Comparison of ENCODE assay signal across 26 cellular contexts in genomic region chr19:50232600-50232999, GRCh38. TPM values are rescaled to one million over a fixed set of nuclear protein-coding genes. Genes with fewer than 3 reads are reported as not detected.
"Had no signal": no experiment of that assay in that cellular context is flagged by ENCODE, and none has a peak within 500 bp of the region (broad histone marks: within the 10 kb centered on the region; RNA-seq: fewer than 3 reads in every experiment).

No MANE protein-coding gene starts in this region.

- H3K27ac ChIP-seq: neutrophil, parathyroid adenoma, sigmoid colon, spleen, transverse colon, upper lobe of right lung had no signal

- H3K36me3 ChIP-seq: neutrophil, sigmoid colon, spleen, upper lobe of right lung had no signal

- H3K9ac ChIP-seq: parathyroid adenoma had no signal

- FAIRE-seq: small intestine, urothelium cell line had no signal

- DNase-seq: head of caudate nucleus; hippocampal formation; immature natural killer cell; islet precursor cell; left ventricle myocardium superior; lower lobe of right lung; mammary epithelial cell; mesenchymal stem cell; naive thymus-derived CD8-positive, alpha-beta T cell; occipital lobe; right cardiac atrium; sigmoid colon; small intestine; spleen; stimulated activated CD4-positive, alpha-beta T cell treated with anti-CD3 and anti-CD28 coated beads, Interleukin-4, amount 100 ng/mL, for 24 hours; stimulated activated naive CD4-positive, alpha-beta T cell; transverse colon; upper lobe of right lung had no signal

- H3K9me3 Mint-ChIP-seq: immature natural killer cell; nephron; neural crest cell; stimulated activated effector memory CD8-positive, alpha-beta T cell treated with anti-CD3 and anti-CD28 coated beads, Interleukin-12 subunit alpha, Interleukin-12 subunit beta, amount 100 ng/mL, for 72 hours; stimulated activated naive CD8-positive, alpha-beta T cell treated with anti-CD3 and anti-CD28 coated beads, Interleukin-15, Interleukin-2, amounts not matched to agents 100 ng/mL and 50 ng/mL, for 24 hours had no signal

- H3K4me1 Mint-ChIP-seq: immature natural killer cell; stimulated activated effector memory CD8-positive, alpha-beta T cell treated with anti-CD3 and anti-CD28 coated beads, Interleukin-12 subunit alpha, Interleukin-12 subunit beta, amount 100 ng/mL, for 72 hours had no signal

- H3K27ac Mint-ChIP-seq: immature natural killer cell; nephron; stimulated activated effector memory CD8-positive, alpha-beta T cell treated with anti-CD3 and anti-CD28 coated beads, Interleukin-12 subunit alpha, Interleukin-12 subunit beta, amount 100 ng/mL, for 72 hours; stimulated activated naive CD8-positive, alpha-beta T cell treated with anti-CD3 and anti-CD28 coated beads, Interleukin-15, Interleukin-2, amounts not matched to agents 100 ng/mL and 50 ng/mL, for 24 hours had no signal

- H2AFZ ChIP-seq: parathyroid adenoma had no signal

- H3K79me2 ChIP-seq: parathyroid adenoma had no signal

- ATAC-seq: left ventricle myocardium superior; lower lobe of right lung; naive thymus-derived CD8-positive, alpha-beta T cell; right cardiac atrium; stimulated activated effector memory CD8-positive, alpha-beta T cell treated with anti-CD3 and anti-CD28 coated beads, Interleukin-12 subunit alpha, Interleukin-12 subunit beta, amount 100 ng/mL, for 72 hours; upper lobe of right lung had no signal

- H3K4me3 ChIP-seq: lower lobe of right lung, sigmoid colon, spleen, transverse colon, upper lobe of right lung had no signal

- H3K9me3 ChIP-seq: lower lobe of right lung, neutrophil, sigmoid colon, spleen, transverse colon, upper lobe of right lung had no signal

- H3K4me3 Mint-ChIP-seq: immature natural killer cell; naive thymus-derived CD8-positive, alpha-beta T cell; nephron; neural crest cell; stimulated activated effector memory CD8-positive, alpha-beta T cell treated with anti-CD3 and anti-CD28 coated beads, Interleukin-12 subunit alpha, Interleukin-12 subunit beta, amount 100 ng/mL, for 72 hours; stimulated activated naive CD8-positive, alpha-beta T cell treated with anti-CD3 and anti-CD28 coated beads, Interleukin-15, Interleukin-2, amounts not matched to agents 100 ng/mL and 50 ng/mL, for 24 hours had no signal

- H3K4me1 ChIP-seq: parathyroid adenoma, sigmoid colon, spleen, transverse colon had no signal

- H3K36me3 Mint-ChIP-seq: immature natural killer cell; naive thymus-derived CD8-positive, alpha-beta T cell; stimulated activated effector memory CD8-positive, alpha-beta T cell treated with anti-CD3 and anti-CD28 coated beads, Interleukin-12 subunit alpha, Interleukin-12 subunit beta, amount 100 ng/mL, for 72 hours had no signal

- H3K27me3 ChIP-seq: transverse colon, upper lobe of right lung had no signal

RNA-seq across cellular contexts. Expression of gene MYH14, which starts 29.2 kb away (rescaled TPM):
- total RNA-seq: naive thymus-derived CD8-positive, alpha-beta T cell; osteocyte had no signal
- polyA plus RNA-seq: immature natural killer cell; naive thymus-derived CD8-positive, alpha-beta T cell had no signal
